Comparison of ENCODE assay signal across 24 cellular contexts in genomic region chr19:35383536-35383935, GRCh38. TPM values are rescaled to one million over a fixed set of nuclear protein-coding genes. Genes with fewer than 3 reads are reported as not detected.
A peak's percentile ranks its signal among the peaks of the same experiment; 100 is the strongest.
DNase-seq lines count a peak whose midpoint lies in the region; ATAC-seq, FAIRE-seq and TF ChIP-seq lines count a peak whose summit lies in the region.
"Had no signal": no experiment of that assay in that cellular context is flagged by ENCODE, and none has a peak within 500 bp of the region (broad histone marks: within the 10 kb centered on the region; RNA-seq: fewer than 3 reads in every experiment).

No MANE protein-coding gene starts in this region.

- BruUV-seq in OCI-LY7 (replicated peaks; lab: Mats Ljungman, UMichigan), result no TSS peak

- no peak overlapping the region for H3K4me2 ChIP-seq in OCI-LY7 (ENCODE audit: low read length)
- H3K4me2 ChIP-seq: BLaER1 treated with 17β-estradiol and CSF1 and Interleukin-3, amounts not matched to agents 10 nM and 100 nM had no signal

- H3K9me2 ChIP-seq in OCI-LY7 (ENCODE audit: insufficient read depth, low read length), result no peaks in the 10 kb centered on the region

- intact Hi-C loops in OCI-LY7 (cut with micrococcal nuclease; ENCODE audit: unreplicated experiment), result no loop called here

- no peaks in the 10 kb centered on the region for H3K36me3 Mint-ChIP-seq in osteocyte (ENCODE audit: unreplicated experiment)
- peaks cover 0 to 6% (median 5%) of the 10 kb centered on the region in 3 donors for H3K36me3 Mint-ChIP-seq in naive thymus-derived CD8-positive, alpha-beta T cell

- H3K4me1 ChIP-seq in RWPE2 (ENCODE audit: insufficient read depth, poor library complexity, severe bottlenecking), result no peaks in the 10 kb centered on the region
- H3K4me1 ChIP-seq in OCI-LY7 (ENCODE audit: insufficient read depth, low read length, poor library complexity, severe bottlenecking), result no peaks in the 10 kb centered on the region
- H3K4me1 ChIP-seq: BLaER1 treated with 17β-estradiol and CSF1 and Interleukin-3, amounts not matched to agents 10 nM and 100 nM had no signal

- H3K36me3 ChIP-seq in RWPE2 (ENCODE audit: low read depth) (no peaks in the 10 kb centered on the region), OCI-LY7 (ENCODE audit: insufficient read depth, low read length) (no peaks in the 10 kb centered on the region)

- POLR2A ChIA-PET in naive thymus-derived CD8-positive, alpha-beta T cell (lab: Charles Lee), result no interaction called here
- POLR2A ChIA-PET in OCI-LY7 (lab: Charles Lee), result no interaction called here

- no peak for FAIRE-seq in RCC 7860 (lab: Jason Lieb, UNC)
- FAIRE-seq: A204.1, D721Med, GM12878, GM12892 had no signal

- CTCF ChIA-PET in OCI-LY7 (lab: Charles Lee; ENCODE audit: unreplicated experiment), result no interaction called here

- H3K4me1 Mint-ChIP-seq in osteocyte (ENCODE audit: unreplicated experiment), result no peaks in the 10 kb centered on the region
- no peaks in the 10 kb centered on the region for H3K4me1 Mint-ChIP-seq in naive thymus-derived CD8-positive, alpha-beta T cell
- H3K4me1 Mint-ChIP-seq: B cell had no signal

- TF ChIP-seq CTCF in RWPE2 (IDR thresholded peaks at IDR 0.05; ENCODE audit: poor library complexity, severe bottlenecking) (no peak), osteocyte (IDR thresholded peaks at IDR 0.05) (no peak), OCI-LY7 (conservative IDR thresholded peaks at IDR 0.05; ENCODE audit: low read length) (no peak)

- H3K79me2 ChIP-seq in OCI-LY7 (ENCODE audit: insufficient read depth, low read depth, low read length), result no peaks in the 10 kb centered on the region

- no peak overlapping the region for H3K4me3 Mint-ChIP-seq in osteocyte (ENCODE audit: unreplicated experiment)
- H3K4me3 Mint-ChIP-seq in naive thymus-derived CD8-positive, alpha-beta T cell, result no peak overlapping the region
- H3K4me3 Mint-ChIP-seq: B cell; CD4-positive, alpha-beta T cell; CD8-positive, alpha-beta T cell had no signal

- DNase-seq in RWPE2 (ENCODE audit: low spot score) (peak; percentile 1), left lobe of liver (ENCODE audit: low spot score) (peak; percentile 56), osteocyte (ENCODE audit: extremely low spot score, unreplicated experiment) (peak; percentile 25), RCC 7860 (ENCODE audit: low spot score) (no peak), OCI-LY7 (ENCODE audit: low spot score) (no peak), EL (no peak)
- DNase-seq in naive thymus-derived CD8-positive, alpha-beta T cell, result no peak
- DNase-seq: 8988T; AML-193; Caco-2; Calu3; CD4-positive, alpha-beta T cell; CD8-positive, alpha-beta T cell; DMS79 treated with DMSO at 0.1 percent for 48 hours; GDM1 had no signal

- no peak overlapping the region for H2AFZ ChIP-seq in OCI-LY7 (ENCODE audit: low read length)

- H3K9me3 ChIP-seq in RWPE2 (ENCODE audit: severe bottlenecking), result peaks cover 20% of the 10 kb centered on the region
- H3K9me3 ChIP-seq in OCI-LY7 (ENCODE audit: low read length), result peaks cover 13% of the 10 kb centered on the region; the same call in 1 of the 2 replicates

- no peak overlapping the region for H3K27ac Mint-ChIP-seq in osteocyte (ENCODE audit: unreplicated experiment)
- H3K27ac Mint-ChIP-seq in naive thymus-derived CD8-positive, alpha-beta T cell, result no peak overlapping the region
- H3K27ac Mint-ChIP-seq: B cell; CD4-positive, alpha-beta T cell; CD8-positive, alpha-beta T cell had no signal

- no peaks in the 10 kb centered on the region for H3K27me3 Mint-ChIP-seq in osteocyte (ENCODE audit: unreplicated experiment)
- peaks cover 3 to 20% (median 11%) of the 10 kb centered on the region in 5 donors for H3K27me3 Mint-ChIP-seq in naive thymus-derived CD8-positive, alpha-beta T cell

- H3K27me3 ChIP-seq in RWPE2 (ENCODE audit: insufficient read depth, poor library complexity, severe bottlenecking), result no peaks in the 10 kb centered on the region
- H3K27me3 ChIP-seq: BLaER1 treated with 17β-estradiol and CSF1 and Interleukin-3, amounts not matched to agents 10 nM and 100 nM had no signal

- peaks cover 11% of the 10 kb centered on the region for H3K9me3 Mint-ChIP-seq in osteocyte (ENCODE audit: unreplicated experiment)
- H3K9me3 Mint-ChIP-seq in naive thymus-derived CD8-positive, alpha-beta T cell, result peaks cover 0 to 23% (median 10%) of the 10 kb centered on the region in 9 donors

- H3K27ac ChIP-seq in RWPE2 (ENCODE audit: poor library complexity, severe bottlenecking) (no peak overlapping the region), OCI-LY7 (ENCODE audit: low read depth, low read length, poor library complexity, severe bottlenecking) (no peak overlapping the region)
- H3K27ac ChIP-seq: BLaER1 treated with 17β-estradiol and CSF1 and Interleukin-3, amounts not matched to agents 10 nM and 100 nM; C4-2B had no signal

- H3K4me3 ChIP-seq in RWPE2 (ENCODE audit: severe bottlenecking) (no peak overlapping the region), OCI-LY7 (ENCODE audit: low read depth, low read length, poor library complexity, severe bottlenecking) (no peak overlapping the region)
- H3K4me3 ChIP-seq: BLaER1 treated with 17β-estradiol and CSF1 and Interleukin-3, amounts not matched to agents 10 nM and 100 nM; GM12878 had no signal

- no peak for ATAC-seq in RWPE2 (ENCODE audit: low read depth)
- ATAC-seq in left lobe of liver, result peak; percentile 38
- no peak for ATAC-seq in naive thymus-derived CD8-positive, alpha-beta T cell
- ATAC-seq: CD8-positive, alpha-beta T cell; GM12878 had no signal

- no peaks in the 10 kb centered on the region for H4K20me1 ChIP-seq in OCI-LY7 (ENCODE audit: insufficient read depth, low read length)
- H4K20me1 ChIP-seq: BLaER1 treated with 17β-estradiol and CSF1 and Interleukin-3, amounts not matched to agents 10 nM and 100 nM had no signal

RNA-seq across cellular contexts. Expression of gene GPR42, which starts 12.7 kb away (rescaled TPM):
- total RNA-seq in left lobe of liver, result not detected
- not detected in 2 replicates for total RNA-seq in osteocyte
- not detected for total RNA-seq in naive thymus-derived CD8-positive, alpha-beta T cell
- not detected for polyA plus RNA-seq in naive thymus-derived CD8-positive, alpha-beta T cell
- 0.06 TPM in 1 of 2 replicates, not detected in the other for total RNA-seq in OCI-LY7 (2014; rRNA removed; shearing (Covaris generic))
- total RNA-seq in OCI-LY7 (2022), result not detected in 2 replicates
- total RNA-seq: B cell; Caco-2; Calu3; CD8-positive, alpha-beta T cell; G401 had no signal
- polyA plus RNA-seq: BJ, GM12878 had no signal

RNA-seq across cellular contexts. Expression of gene FFAR3, which starts 25.3 kb away (rescaled TPM):
- total RNA-seq in left lobe of liver (not detected), osteocyte (not detected in 2 replicates), OCI-LY7 (2022) (0.19 and 0.31 TPM in 2 replicates)
- not detected for total RNA-seq in naive thymus-derived CD8-positive, alpha-beta T cell
- not detected for polyA plus RNA-seq in naive thymus-derived CD8-positive, alpha-beta T cell
- total RNA-seq in OCI-LY7 (2014; rRNA removed; shearing (Covaris generic)), result 0.72 TPM in 1 of 2 replicates, not detected in the other
- total RNA-seq: B cell; Caco-2; Calu3; CD4-positive, alpha-beta T cell; CD8-positive, alpha-beta T cell; G401 had no signal
- polyA plus RNA-seq: BJ had no signal

RNA-seq across cellular contexts. Expression of gene FFAR1, which starts 35.8 kb away (rescaled TPM):
- not detected for total RNA-seq in left lobe of liver
- not detected in 2 replicates for total RNA-seq in osteocyte
- total RNA-seq in naive thymus-derived CD8-positive, alpha-beta T cell, result not detected
- not detected for polyA plus RNA-seq in naive thymus-derived CD8-positive, alpha-beta T cell
- total RNA-seq in OCI-LY7 (2014; rRNA removed; shearing (Covaris generic)), result 8.5 and 11.4 TPM in 2 replicates
- total RNA-seq in OCI-LY7 (2022), result 9.8 and 11.6 TPM in 2 replicates
- total RNA-seq: Caco-2; Calu3; CD4-positive, alpha-beta T cell; G401 had no signal
- polyA plus RNA-seq: BJ had no signal

RNA-seq across cellular contexts. Expression of gene CD22, which starts 54.5 kb away (rescaled TPM):
- 1.2 TPM for total RNA-seq in left lobe of liver
- not detected in 2 replicates for total RNA-seq in osteocyte
- 10 to 100 TPM; 20.0 to 21.1 TPM for total RNA-seq in naive thymus-derived CD8-positive, alpha-beta T cell
- under 1 TPM in 2 of 3 donors, not detected in 1; 0.46 to 0.73 TPM for polyA plus RNA-seq in naive thymus-derived CD8-positive, alpha-beta T cell
- 312 and 413 TPM in 2 replicates for total RNA-seq in OCI-LY7 (2014; rRNA removed; shearing (Covaris generic))
- total RNA-seq in OCI-LY7 (2022), result 972 TPM in 2 replicates
- total RNA-seq: Caco-2, G401 had no signal
- polyA plus RNA-seq: BJ had no signal

Comparison
In these comparisons a context has a peak if more than half of its experiments do, and no peak if none do; other contexts are left out.
1. DNase-seq: peak in RWPE2 (single experiment), left lobe of liver (single experiment) and osteocyte (single experiment); none in naive thymus-derived CD8-positive, alpha-beta T cell (0 of 10), RCC 7860 (single experiment), OCI-LY7 (single experiment) and EL (single experiment).